Comparison of ENCODE assay signal across 8 cellular contexts in genomic region chr6:2877057-2877882, GRCh38. TPM values are rescaled to one million over a fixed set of nuclear protein-coding genes. Genes with fewer than 3 reads are reported as not detected.
DNase-seq lines count a peak whose midpoint lies in the region; ATAC-seq, FAIRE-seq and TF ChIP-seq lines count a peak whose summit lies in the region.

No MANE protein-coding gene starts in this region.

- H3K27ac Mint-ChIP-seq in activated CD4-positive, alpha-beta T cell treated with anti-CD3 and anti-CD28 coated beads, Interleukin-2, amount 10 ng/mL, durations not matched to agents 7 days and 5 days, result peak overlapping the region; percentile 96

- H3K4me1 ChIP-seq in HepG2 (ENCODE audit: insufficient read depth, low read length) (peaks cover 48% of the 10 kb centered on the region), testis (peaks cover 23% of the 10 kb centered on the region)

- WGBS in HepG2 (ENCODE audit: low lambda C conversion rate), result 3% methylated on average over 13 of the region's 13 CpGs
- WGBS in testis, 2 donors, result 29% methylated on average over 13 of the region's 13 CpGs

- TF ChIP-seq EP300 in HepG2 (IDR thresholded peaks at IDR 0.05; ENCODE audit: low read depth in 2 of 2, low read length in 2 of 2) (peak in 1 of 2 experiments; percentile 65; a peak in 2 of 4 replicates), HepG2 (CRISPR knock-in tag; IDR thresholded peaks at IDR 0.05; ENCODE audit: borderline replicate concordance) (no peak)

- 0 out of 4 replicates have a peak, but pooled peaks have one; percentile 31 to 54 for TF ChIP-seq POLR2A in HepG2 (IDR thresholded peaks at IDR 0.05; ENCODE audit: insufficient read depth in 1 of 2, low read depth in 2 of 2, low read length in 2 of 2)
- no peak for TF ChIP-seq POLR2A in testis (IDR thresholded peaks at IDR 0.05)

- H3K4me2 ChIP-seq in HepG2 (ENCODE audit: low read depth, low read length), result peak overlapping the region; percentile 97

- in situ Hi-C loops in astrocyte of the spinal cord (cut with HindIII; ENCODE audit: low sequenced_read_pairs) (no loop called here), HepG2 (cut with HindIII; ENCODE audit: extremely low pct_ligation_motif_present, low pct_unique_long_range_greater_than_20kb) (no loop called here)

- ATAC-seq in HepG2, result peak; percentile 58

- H3K27ac ChIP-seq in HepG2 (ENCODE audit: extremely low read length, insufficient read depth, low read length) (peak overlapping the region; percentile 83), testis (peak overlapping the region; percentile 80 to 89)

- no peaks in the 10 kb centered on the region; a peak in 1 of 5 replicates for H3K27me3 ChIP-seq in HepG2 (ENCODE audit: control insufficient read depth in 1 of 2, insufficient read depth in 2 of 2, low read length in 2 of 2)
- H3K27me3 ChIP-seq in testis, result no peaks in the 10 kb centered on the region

- H3K4me3 ChIP-seq in astrocyte of the spinal cord (ENCODE audit: low read depth, low read length) (no peak overlapping the region), HepG2 (replicated peaks in 1 of 3; ENCODE audit: insufficient read depth in 1 of 3, low read depth in 2 of 3, low read length in 3 of 3) (peak overlapping the region; percentile 58 to 79 (median 60)), testis (no peak overlapping the region)

- no peak for TF ChIP-seq RAD21 in HepG2 (CRISPR knock-in tag; IDR thresholded peaks at IDR 0.05)

- H3K79me2 ChIP-seq in HepG2 (ENCODE audit: insufficient read depth, low read length), result no peaks in the 10 kb centered on the region

- no peaks in the 10 kb centered on the region for H3K27me3 Mint-ChIP-seq in activated CD4-positive, alpha-beta T cell treated with anti-CD3 and anti-CD28 coated beads, Interleukin-2, amount 10 ng/mL, durations not matched to agents 7 days and 5 days

- TF ChIP-seq CTCF in astrocyte of the spinal cord (IDR thresholded peaks at IDR 0.05; ENCODE audit: low read depth, low read length) (no peak), HepG2 (CRISPR knock-in tag; IDR thresholded peaks at IDR 0.05) (peak; percentile 48), testis (IDR thresholded peaks at IDR 0.05) (no peak)

- H3K36me3 Mint-ChIP-seq in activated CD4-positive, alpha-beta T cell treated with anti-CD3 and anti-CD28 coated beads, Interleukin-2, amount 10 ng/mL, durations not matched to agents 7 days and 5 days (ENCODE audit: low read depth), result peaks cover 50% of the 10 kb centered on the region

- CTCF ChIA-PET in activated CD4-positive, alpha-beta T cell treated with anti-CD3 and anti-CD28 coated beads, Interleukin-2, amount 10 ng/mL, durations not matched to agents 7 days and 5 days (lab: Charles Lee), result interaction anchor here (0.9 to 2.9 kb wide), 10 partner anchors 9 to 86 kb away, joined by 3 to 17 read pairs (median 6); partner anchors contain the start of gene SERPINB1
- CTCF ChIA-PET in HepG2 (lab: Yijun Ruan, JAX; ENCODE audit: low intra/inter-chr PET ratio, low total read pairs), result interaction anchor here (1.0 kb wide), 1 partner anchor 55 kb away, joined by 4 read pairs; no protein-coding TSS in a partner anchor

- DNase-seq in activated CD4-positive, alpha-beta T cell treated with anti-CD3 and anti-CD28 coated beads, Interleukin-2, amount 10 ng/mL, durations not matched to agents 7 days and 5 days, result no peak
- DNase-seq in activated CD4-positive, alpha-beta T cell treated with anti-CD3 and anti-CD28 coated beads for 1 hour, result no peak
- peak; percentile 45 for DNase-seq in astrocyte of the spinal cord (ENCODE audit: low read depth, low spot score)
- DNase-seq in HepG2 (ENCODE audit: low spot score), result peak; percentile 85
- DNase-seq in testis, result no peak
- DNase-seq in UCSD-AML1 (lab: John Stamatoyannopoulos, UW; ENCODE audit: unreplicated experiment), result no peak
- DNase-seq in putamen (ENCODE audit: low spot score), result no peak
- DNase-seq in activated naive CD4-positive, alpha-beta T cell treated with anti-CD3 and anti-CD28 coated beads, Interleukin-2, amount 50 U/mL, for 16 hours, result no peak

- H3K36me3 ChIP-seq in HepG2 (replicated peaks in 1 of 2; ENCODE audit: control insufficient read depth in 1 of 2, insufficient read depth in 2 of 2, low read length in 2 of 2), result no peaks in the 10 kb centered on the region
- no peaks in the 10 kb centered on the region for H3K36me3 ChIP-seq in testis (ENCODE audit: low read depth, missing control alignments)

- H2AFZ ChIP-seq in HepG2 (ENCODE audit: low read length), result no peak overlapping the region

- H3K9me3 ChIP-seq in HepG2 (ENCODE audit: low read length), result no peaks in the 10 kb centered on the region
- no peaks in the 10 kb centered on the region for H3K9me3 ChIP-seq in testis

- intact Hi-C loops in HepG2 (cut with micrococcal nuclease; ENCODE audit: unreplicated experiment), result loop anchor here (2.0 kb wide), 1 partner anchor 34 kb away; no protein-coding TSS in a partner anchor
- intact Hi-C loops in testis (cut with DNase I; ENCODE audit: low total_unique reads), result no loop called here

- peak; percentile 71 for FAIRE-seq in HepG2 (lab: Jason Lieb, UNC)

- peak overlapping the region; percentile 79 for H3K9ac ChIP-seq in HepG2 (ENCODE audit: insufficient read depth, low read depth, low read length)

- H3K9me3 Mint-ChIP-seq in activated CD4-positive, alpha-beta T cell treated with anti-CD3 and anti-CD28 coated beads, Interleukin-2, amount 10 ng/mL, durations not matched to agents 7 days and 5 days, result peaks cover 18% of the 10 kb centered on the region

- BruUV-seq in HepG2 (replicated peaks; lab: Mats Ljungman, UMichigan), result TSS peak; percentile 79

- no peaks in the 10 kb centered on the region for H4K20me1 ChIP-seq in HepG2 (ENCODE audit: insufficient read depth, low read length)

- POLR2A ChIA-PET in activated CD4-positive, alpha-beta T cell treated with anti-CD3 and anti-CD28 coated beads, Interleukin-2, amount 10 ng/mL, durations not matched to agents 7 days and 5 days (lab: Charles Lee), result interaction anchor here (1.6 kb wide), 1 partner anchor 8 kb away, joined by 4 read pairs; no protein-coding TSS in a partner anchor
- POLR2A ChIA-PET in HepG2 (lab: Yijun Ruan, JAX), result interaction anchor here (0.6 to 3.0 kb wide), 23 partner anchors 10 to 122 kb away, joined by 3 to 55 read pairs (median 5); partner anchors contain the start of genes NQO2, SERPINB9 and WRNIP1

- H3K4me1 Mint-ChIP-seq in activated CD4-positive, alpha-beta T cell treated with anti-CD3 and anti-CD28 coated beads, Interleukin-2, amount 10 ng/mL, durations not matched to agents 7 days and 5 days, result peaks cover 85% of the 10 kb centered on the region

- peak overlapping the region; percentile 75 for H3K4me3 Mint-ChIP-seq in activated CD4-positive, alpha-beta T cell treated with anti-CD3 and anti-CD28 coated beads, Interleukin-2, amount 10 ng/mL, durations not matched to agents 7 days and 5 days

RNA-seq across cellular contexts. Expression of gene SERPINB9, which starts 25.8 kb away (rescaled TPM):
- total RNA-seq in activated CD4-positive, alpha-beta T cell treated with anti-CD3 and anti-CD28 coated beads, Interleukin-2, amount 10 ng/mL, durations not matched to agents 7 days and 5 days, result 10 to 100 TPM; 40.2 to 49.4 TPM
- total RNA-seq in HepG2 (2016; rRNA removed; fragmentation: Illumina TruSeq; extraction: Trizol), result 7.2 and 9.8 TPM in 2 replicates
- total RNA-seq in HepG2 (2016; cell fraction: cytosol; rRNA removed; fragmentation: Illumina TruSeq; extraction: Trizol; ENCODE audit: low read depth), result 0.61 and 0.71 TPM in 2 replicates
- total RNA-seq in HepG2 (2016; cell fraction: insoluble cytoplasmic fraction; rRNA removed; fragmentation: Illumina TruSeq; extraction: Trizol), result 7.0 and 8.5 TPM in 2 replicates
- 2.7 and 2.9 TPM in 2 replicates for total RNA-seq in HepG2 (2016; cell fraction: membrane; rRNA removed; fragmentation: Illumina TruSeq; extraction: Trizol)
- 2.9 and 4.3 TPM in 2 replicates for total RNA-seq in HepG2 (2016; cell fraction: nucleus; rRNA removed; fragmentation: Illumina TruSeq; extraction: Trizol)
- polyA plus RNA-seq in HepG2 (2011; rRNA removed), result 32.5 and 36.7 TPM in 2 replicates
- 23.5 and 30.7 TPM in 2 replicates for polyA plus RNA-seq in HepG2 (2011; cell fraction: cytosol; rRNA removed)
- polyA plus RNA-seq in HepG2 (2011; cell fraction: nucleus; rRNA removed), result 9.8 and 12.8 TPM in 2 replicates
- polyA plus RNA-seq in HepG2 (2012), result 6.6 and 9.0 TPM in 2 replicates
- polyA plus RNA-seq in HepG2 (2016; cell fraction: cytosol; fragmentation: Illumina TruSeq; extraction: Trizol; ENCODE audit: low read depth), result 0.33 and 0.35 TPM in 2 replicates
- 8.7 and 10.9 TPM in 2 replicates for polyA plus RNA-seq in HepG2 (2016; cell fraction: insoluble cytoplasmic fraction; fragmentation: Illumina TruSeq; extraction: Trizol; ENCODE audit: low read depth)
- polyA plus RNA-seq in HepG2 (2016; cell fraction: membrane; fragmentation: Illumina TruSeq; extraction: Trizol; ENCODE audit: low read depth), result 1.5 and 1.6 TPM in 2 replicates
- 5.0 and 5.4 TPM in 2 replicates for polyA plus RNA-seq in HepG2 (2016; cell fraction: nucleus; fragmentation: Illumina TruSeq; extraction: Trizol; ENCODE audit: insufficient read depth, low read depth)
- 0.21 and 49.0 TPM in 2 replicates for polyA minus RNA-seq in HepG2 (2011; rRNA and poly(A)+ RNA removed; ENCODE audit: low replicate concordance)
- 29.2 and 32.6 TPM in 2 replicates for polyA minus RNA-seq in HepG2 (2011; cell fraction: cytosol; rRNA and poly(A)+ RNA removed)
- polyA minus RNA-seq in HepG2 (2011; cell fraction: nucleus; rRNA and poly(A)+ RNA removed), result 13.3 and 18.3 TPM in 2 replicates
- total RNA-seq in testis, result 10 to 100 TPM; 33.9 to 60.0 TPM
- polyA plus RNA-seq in testis (ENCODE audit: insufficient read depth, low read depth, low replicate concordance), result 19.1 TPM

RNA-seq across cellular contexts. Expression of gene SERPINB1, which starts 35.6 kb away (rescaled TPM):
- total RNA-seq in activated CD4-positive, alpha-beta T cell treated with anti-CD3 and anti-CD28 coated beads, Interleukin-2, amount 10 ng/mL, durations not matched to agents 7 days and 5 days, result 10 to 100 TPM; 62.8 to 72.8 TPM
- total RNA-seq in HepG2 (2016; rRNA removed; fragmentation: Illumina TruSeq; extraction: Trizol) (41.4 and 60.1 TPM in 2 replicates), testis (10 to 100 TPM; 15.0 to 19.6 TPM)
- total RNA-seq in HepG2 (2016; cell fraction: cytosol; rRNA removed; fragmentation: Illumina TruSeq; extraction: Trizol; ENCODE audit: low read depth), result 22.9 and 24.8 TPM in 2 replicates
- total RNA-seq in HepG2 (2016; cell fraction: insoluble cytoplasmic fraction; rRNA removed; fragmentation: Illumina TruSeq; extraction: Trizol), result 40.1 and 52.3 TPM in 2 replicates
- total RNA-seq in HepG2 (2016; cell fraction: membrane; rRNA removed; fragmentation: Illumina TruSeq; extraction: Trizol), result 38.4 and 42.1 TPM in 2 replicates
- 23.4 and 26.0 TPM in 2 replicates for total RNA-seq in HepG2 (2016; cell fraction: nucleus; rRNA removed; fragmentation: Illumina TruSeq; extraction: Trizol)
- polyA plus RNA-seq in HepG2 (2011; rRNA removed) (48.7 and 60.5 TPM in 2 replicates), testis (ENCODE audit: insufficient read depth, low read depth, low replicate concordance) (19.4 TPM)
- 35.1 and 50.0 TPM in 2 replicates for polyA plus RNA-seq in HepG2 (2011; cell fraction: cytosol; rRNA removed)
- polyA plus RNA-seq in HepG2 (2011; cell fraction: nucleus; rRNA removed), result 16.6 and 20.7 TPM in 2 replicates
- 55.8 and 68.9 TPM in 2 replicates for polyA plus RNA-seq in HepG2 (2012)
- polyA plus RNA-seq in HepG2 (2016; cell fraction: cytosol; fragmentation: Illumina TruSeq; extraction: Trizol; ENCODE audit: low read depth), result 37.2 and 40.1 TPM in 2 replicates
- polyA plus RNA-seq in HepG2 (2016; cell fraction: insoluble cytoplasmic fraction; fragmentation: Illumina TruSeq; extraction: Trizol; ENCODE audit: low read depth), result 67.5 and 71.1 TPM in 2 replicates
- 42.6 and 44.3 TPM in 2 replicates for polyA plus RNA-seq in HepG2 (2016; cell fraction: membrane; fragmentation: Illumina TruSeq; extraction: Trizol; ENCODE audit: low read depth)
- 39.9 and 41.4 TPM in 2 replicates for polyA plus RNA-seq in HepG2 (2016; cell fraction: nucleus; fragmentation: Illumina TruSeq; extraction: Trizol; ENCODE audit: insufficient read depth, low read depth)
- polyA minus RNA-seq in HepG2 (2011; rRNA and poly(A)+ RNA removed; ENCODE audit: low replicate concordance), result 29.1 and 31.0 TPM in 2 replicates
- polyA minus RNA-seq in HepG2 (2011; cell fraction: cytosol; rRNA and poly(A)+ RNA removed), result 46.4 and 51.7 TPM in 2 replicates
- 32.6 and 44.3 TPM in 2 replicates for polyA minus RNA-seq in HepG2 (2011; cell fraction: nucleus; rRNA and poly(A)+ RNA removed)

Comparison
In these comparisons a context has a peak if more than half of its experiments do, and no peak if none do; other contexts are left out.
1. DNase-seq: peak in astrocyte of the spinal cord (single experiment) and HepG2 (single experiment); none in activated CD4-positive, alpha-beta T cell treated with anti-CD3 and anti-CD28 coated beads, Interleukin-2, amount 10 ng/mL, durations not matched to agents 7 days and 5 days (single experiment), activated CD4-positive, alpha-beta T cell treated with anti-CD3 and anti-CD28 coated beads for 1 hour (single experiment), testis (single experiment), UCSD-AML1 (single experiment), putamen (single experiment) and activated naive CD4-positive, alpha-beta T cell treated with anti-CD3 and anti-CD28 coated beads, Interleukin-2, amount 50 U/mL, for 16 hours (single experiment).
2. H3K4me3 ChIP-seq: peak in HepG2 (3 of 3); none in astrocyte of the spinal cord (single experiment) and testis (0 of 2).